ENCODE assay signal across 35 cellular contexts in genomic region chr3:29804044-29804443, GRCh38.
"Had no signal": no experiment of that assay in that cellular context is flagged by ENCODE, and none has a peak within 500 bp of the region (broad histone marks: within the 10 kb centered on the region; RNA-seq: fewer than 3 reads in every experiment).

No MANE protein-coding gene starts in this region.

- H3K9me3 ChIP-seq: MG63 had no signal

- H3K4me3 ChIP-seq: MG63 had no signal

- DNase-seq: Karpas-422, Kasumi-1, MG63, MM.1S, MV-4-11, NCI-H1048, NCI-H1092, NCI-H1092 treated with DMSO at 0.1 percent for 48 hours, NCI-H1105, NCI-H1105 treated with DMSO at 0.1 percent for 48 hours, NCI-H1417, NCI-H1417 treated with DMSO at 0.1 percent for 48 hours, NCI-H1436, NCI-H1436 treated with DMSO at 0.1 percent for 48 hours, NCI-H146, NCI-H1694, NCI-H1694 treated with DMSO at 0.1 percent for 48 hours, NCI-H187, NCI-H187 treated with DMSO at 0.1 percent for 48 hours, NCI-H1930, NCI-H2029, NCI-H2029 treated with DMSO at 0.1 percent for 48 hours, NCI-H2081, NCI-H2081 treated with DMSO at 0.1 percent for 48 hours, NCI-H2107, NCI-H2171, NCI-H2171 treated with DMSO at 0.1 percent for 48 hours, NCI-H2227 treated with DMSO at 0.1 percent for 48 hours, NCI-H226, NCI-H345, NCI-H446, NCI-H446 treated with DMSO at 0.1 percent for 48 hours, NCI-H510A, NCI-H510A treated with DMSO at 0.1 percent for 48 hours, NCI-H524 had no signal

- H3K27me3 ChIP-seq: MG63 had no signal

- H3K36me3 ChIP-seq: MG63 had no signal
